12 cellular contexts compared by ENCODE assay signal in genomic region chr2:231182500-231182899, GRCh38. TPM values are rescaled to one million over a fixed set of nuclear protein-coding genes. Genes with fewer than 3 reads are reported as not detected.
DNase-seq lines count a peak whose midpoint lies in the region; ATAC-seq and TF ChIP-seq lines count a peak whose summit lies in the region.
"Had no signal": no experiment of that assay in that cellular context is flagged by ENCODE, and none has a peak within 500 bp of the region (broad histone marks: within the 10 kb centered on the region; RNA-seq: fewer than 3 reads in every experiment).

No MANE protein-coding gene starts in this region.

- H3K4me1 ChIP-seq in heart right ventricle: peaks cover 9 to 67% (median 43%) of the 10 kb centered on the region in 9 donors

- no peaks in the 10 kb centered on the region for H3K36me3 ChIP-seq in heart right ventricle

- H3K27me3 ChIP-seq in heart right ventricle: no peaks in the 10 kb centered on the region

- no peak for ATAC-seq in heart right ventricle
- no peak for ATAC-seq in Right ventricle myocardium inferior
- ATAC-seq: activated CD8-positive, alpha-beta T cell treated with anti-CD3 and anti-CD28 coated beads, Interleukin-2, amount 10 ng/mL, durations not matched to agents 7 days and 5 days had no signal

- intact Hi-C loops in heart right ventricle (cut with DNase I) (no loop called here), Right ventricle myocardium inferior (cut with DNase I) (no loop called here)

- 80 to 85% methylated on average over 8 of the region's 8 CpGs for WGBS in heart right ventricle, 2 donors

- H3K4me3 ChIP-seq in heart right ventricle: no peak overlapping the region

- TF ChIP-seq CTCF in heart right ventricle (IDR thresholded peaks at IDR 0.05): no peak

- DNase-seq in heart right ventricle (no peak), Right ventricle myocardium inferior (ENCODE audit: missing footprints) (no peak), SIG-M5 (lab: John Stamatoyannopoulos, UW) (peak; percentile 80), iPS-NIHi11 (ENCODE audit: low spot score) (peak; percentile 33), ureter (ENCODE audit: low spot score) (peak; percentile 33), NCI-H2227 (lab: John Stamatoyannopoulos, UW; ENCODE audit: unreplicated experiment) (no peak), NCI-H2107 treated with DMSO at 0.1 percent for 48 hours (lab: John Stamatoyannopoulos, UW; ENCODE audit: unreplicated experiment) (no peak), occipital lobe (lab: John Stamatoyannopoulos, UW) (no peak)
- DNase-seq: activated CD8-positive, alpha-beta T cell treated with anti-CD3 and anti-CD28 coated beads, Interleukin-2, amount 10 ng/mL, durations not matched to agents 7 days and 5 days; amniotic stem cell; effector memory CD8-positive, alpha-beta T cell; NCI-H2171 had no signal

- H3K9me3 ChIP-seq in heart right ventricle: no peaks in the 10 kb centered on the region

- H3K27ac ChIP-seq in heart right ventricle: peak overlapping the region in 9 of 10 donors; percentile 12 to 84 (median 56)

RNA-seq across cellular contexts. Expression of gene ARMC9, which starts 15.9 kb away (rescaled TPM):
- total RNA-seq in heart right ventricle (1 to 10 TPM; 1.6 to 6.8 (median 2.4) TPM), Right ventricle myocardium inferior (1.7 TPM), ureter (16.0 TPM), occipital lobe (16.1 TPM)
- 1 to 10 TPM; 1.7 to 2.0 TPM for polyA plus RNA-seq in heart right ventricle

RNA-seq across cellular contexts. Expression of gene HTR2B, which starts 57.7 kb away (rescaled TPM):
- total RNA-seq in heart right ventricle (1 to 10 TPM in 4 of 10 donors, under 1 TPM in 5, not detected in 1; 0.10 to 2.7 (median 0.74) TPM), Right ventricle myocardium inferior (not detected), ureter (0.44 TPM), occipital lobe (0.62 TPM)
- under 1 TPM; 0.25 to 0.59 TPM for polyA plus RNA-seq in heart right ventricle
- total RNA-seq: activated CD8-positive, alpha-beta T cell treated with anti-CD3 and anti-CD28 coated beads, Interleukin-2, amount 10 ng/mL, durations not matched to agents 7 days and 5 days had no signal

Comparison
In these comparisons a context has a peak if more than half of its experiments do, and no peak if none do; other contexts are left out.
1. DNase-seq: peak in SIG-M5 (single experiment), iPS-NIHi11 (single experiment) and ureter (single experiment); none in heart right ventricle (0 of 2), Right ventricle myocardium inferior (single experiment), NCI-H2227 (single experiment), NCI-H2107 treated with DMSO at 0.1 percent for 48 hours (single experiment) and occipital lobe (single experiment).